7 cellular contexts compared by ENCODE assay signal in the genomic region with DNA sequence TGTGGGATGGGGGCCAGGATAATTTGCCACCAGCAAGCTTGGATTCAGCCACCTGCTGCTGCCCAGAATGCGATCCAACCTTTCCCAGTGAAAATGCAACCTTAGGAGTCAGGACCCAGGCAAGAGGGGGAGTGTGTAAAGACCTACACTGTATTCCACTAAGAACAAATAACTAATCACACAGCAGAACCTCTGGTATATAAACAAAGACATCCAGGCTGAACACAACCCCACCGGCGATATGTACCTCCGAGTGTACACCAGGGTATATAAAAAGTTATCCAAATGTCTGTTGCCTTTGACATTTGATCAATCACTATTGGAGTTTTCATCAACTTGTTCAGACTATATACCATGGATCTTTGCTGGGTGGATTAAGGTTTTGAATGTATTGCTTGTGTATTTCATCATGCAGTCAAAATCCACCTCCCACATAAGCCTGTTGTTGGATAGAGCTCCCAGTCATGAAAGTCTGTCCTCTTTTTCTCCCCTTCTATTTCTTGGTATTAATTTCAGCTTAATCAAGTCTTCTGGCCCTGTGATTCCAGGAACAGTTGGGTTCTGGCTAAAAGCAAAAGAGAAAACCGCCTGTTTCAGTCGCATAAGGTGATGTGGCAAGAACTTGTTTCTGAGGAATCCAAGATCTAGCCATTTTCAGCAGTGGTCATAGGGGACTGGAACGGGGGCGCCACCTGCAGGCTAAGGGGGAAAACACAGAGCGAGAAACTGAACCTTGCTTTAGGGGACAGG.
A peak's percentile ranks its signal among the peaks of the same experiment; 100 is the strongest.
DNase-seq lines count a peak whose midpoint lies in the region; ATAC-seq, FAIRE-seq and TF ChIP-seq lines count a peak whose summit lies in the region.

No MANE protein-coding gene starts in this region.

- H2BK12ac ChIP-seq in H1 (ENCODE audit: low read depth, low read length) = peak overlapping the region; percentile 86; the same call in 1 of the 2 replicates

- H3K27me3 ChIP-seq in H1 (replicated peaks in 1 of 4; ENCODE audit: control insufficient read depth in 3 of 4, extremely low read depth in 1 of 4, insufficient read depth in 3 of 4, low read length in 3 of 4) = no peaks in the 10 kb centered on the region

- no peak overlapping the region; the same call in 1 of the 2 replicates for H3K18ac ChIP-seq in H1 (ENCODE audit: extremely low read depth, low read length)

- no peak overlapping the region for H3K56ac ChIP-seq in H1 (replicated peaks; ENCODE audit: insufficient read length, low read depth, low read length)

- peak; percentile 94 to 95 for TF ChIP-seq RAD21 in H1 (IDR thresholded peaks at IDR 0.05 in 1 of 2, conservative IDR thresholded peaks at IDR 0.05 in 1 of 2; ENCODE audit: low read depth in 2 of 2, low read length in 2 of 2)

- peak; percentile 86 for ATAC-seq in HG03565 (IDR thresholded peaks at IDR 0.05; ENCODE audit: unreplicated experiment)

- no peak overlapping the region for H2BK5ac ChIP-seq in H1 (ENCODE audit: low read depth, low read length)

- in situ Hi-C loops in GM13977 (cut with MboI; ENCODE audit: low pct_unique_long_range_greater_than_20kb, low sequenced_read_pairs, unreplicated experiment) = loop anchor here (25.0 kb wide), 1 partner anchor 448 kb away; no protein-coding TSS in a partner anchor

- H3K36me3 ChIP-seq in H1 (ENCODE audit: control insufficient read depth in 2 of 4, insufficient read depth in 4 of 4, low read length in 3 of 4) = no peaks in the 10 kb centered on the region

- H3K4me1 ChIP-seq in H1 (replicated peaks in 1 of 4; ENCODE audit: control insufficient read depth in 3 of 4, insufficient read depth in 4 of 4, low read length in 3 of 4) = peaks cover 2 to 18% (median 6%) of the 10 kb centered on the region in 4 experiments; a peak in 4 of 7 replicates

- no peak overlapping the region for H3K4ac ChIP-seq in H1 (replicated peaks; ENCODE audit: insufficient read length, low read depth, low read length)

- no peaks in the 10 kb centered on the region for H3K79me1 ChIP-seq in H1 (ENCODE audit: low read depth, low read length)

- no peak overlapping the region for H3K14ac ChIP-seq in H1 (ENCODE audit: insufficient read length)

- no peak overlapping the region for H3K9ac ChIP-seq in H1 (replicated peaks in 1 of 4; ENCODE audit: extremely low read depth in 1 of 4, low read depth in 3 of 4, low read length in 3 of 4)

- no peak overlapping the region for H3K23ac ChIP-seq in H1 (ENCODE audit: insufficient read length)

- no peak for TF ChIP-seq EP300 in H1 (IDR thresholded peaks at IDR 0.05; ENCODE audit: borderline replicate concordance in 1 of 2, low read depth in 2 of 2, low read length in 2 of 2)

- H4K20me1 ChIP-seq in H1 (replicated peaks in 1 of 2; ENCODE audit: control insufficient read depth in 1 of 2, insufficient read depth in 2 of 2, low read length in 2 of 2) = no peaks in the 10 kb centered on the region

- CTCF ChIA-PET in H1 (lab: Charles Lee; ENCODE audit: partially characterized antibody) = interaction anchor here (0.6 to 5.3 kb wide), 43 partner anchors 9 to 881 kb away, joined by 3 to 62 read pairs (median 4); no protein-coding TSS in a partner anchor

- H4K8ac ChIP-seq in H1 (ENCODE audit: extremely low read depth, insufficient read depth, low read length) = no peak overlapping the region

- peak overlapping the region; percentile 87; the same call in 1 of the 2 replicates for H2AK5ac ChIP-seq in H1 (ENCODE audit: low read depth, low read length)

- WGBS in H1 (ENCODE audit: extremely low coverage in 1 of 2, insufficient coverage in 1 of 2, insufficient read length in 1 of 2, insufficient replicate concordance in 2 of 2, low coverage in 1 of 2, low lambda C conversion rate in 2 of 2, missing lambda C conversion rate in 1 of 2), 2 experiments = 50% methylated on average over 9 of the region's 9 CpGs; no CpG with 5 or more reads in 1 of the 2 experiments

- no peak overlapping the region; the same call in 1 of the 2 replicates for H2BK20ac ChIP-seq in H1 (ENCODE audit: low read length)

- no peak overlapping the region for H2BK15ac ChIP-seq in H1 (ENCODE audit: low read length)

- no peak overlapping the region for H3K27ac ChIP-seq in H1 (ENCODE audit: low read depth, low read length)

- H3K23me2 ChIP-seq in H1 (ENCODE audit: low read depth, low read length) = no peaks in the 10 kb centered on the region

- TF ChIP-seq CTCF in GM13977 (IDR thresholded peaks at IDR 0.05; ENCODE audit: extremely low read depth, insufficient read depth, missing control alignments) = peak; percentile 92
- peak; percentile 84 to 94 (median 87) for TF ChIP-seq CTCF in H1 (IDR thresholded peaks at IDR 0.05; ENCODE audit: control extremely low read depth in 1 of 3, insufficient read depth in 1 of 3, low read depth in 1 of 3, low read length in 3 of 3)

- no peak overlapping the region for H4K5ac ChIP-seq in H1 (ENCODE audit: insufficient read length, low read depth, low read length)

- H4K91ac ChIP-seq in H1 (replicated peaks; ENCODE audit: insufficient read length, low read length) = no peak overlapping the region

- H3K4me3 ChIP-seq in H1 (ENCODE audit: extremely low read depth in 1 of 4, insufficient read depth in 2 of 4, low read depth in 3 of 4, low read length in 4 of 4) = no peak overlapping the region

- no peak for TF ChIP-seq POLR2A in H1 (IDR thresholded peaks at IDR 0.05; ENCODE audit: control extremely low read depth in 1 of 2, low read depth in 2 of 2, low read length in 2 of 2)

- H2BK120ac ChIP-seq in H1 (replicated peaks; ENCODE audit: low read depth, low read length) = no peak overlapping the region

- FAIRE-seq in H1 (lab: Jason Lieb, UNC) = peak; percentile 90

- POLR2A ChIA-PET in H1 (lab: Charles Lee; ENCODE audit: partially characterized antibody) = interaction anchor here (0.6 kb wide), 1 partner anchor 25 kb away, joined by 3 read pairs; no protein-coding TSS in a partner anchor

- no peak overlapping the region for H3K4me2 ChIP-seq in H1 (ENCODE audit: insufficient read depth in 1 of 2, low read depth in 2 of 2, low read length in 2 of 2)

- H3K9me3 ChIP-seq in H1 (ENCODE audit: insufficient read depth in 2 of 2, low read depth in 1 of 2, low read length in 1 of 2) = no peaks in the 10 kb centered on the region

- 0 out of 2 replicates have a peak overlapping the region, but pooled peaks have one; percentile 63 for H2AFZ ChIP-seq in H1 (ENCODE audit: low read length)

- no peaks in the 10 kb centered on the region for H3K79me2 ChIP-seq in H1 (ENCODE audit: control insufficient read depth in 1 of 2, insufficient read depth in 2 of 2, low read length in 2 of 2)

- peak; percentile 73 for DNase-seq in GM13977 (ENCODE audit: low spot score)
- DNase-seq in NOMO-1 treated with DMSO at 0.1 percent for 48 hours (lab: John Stamatoyannopoulos, UW; ENCODE audit: unreplicated experiment) = peak; percentile 79
- DNase-seq in activated CD8-positive, alpha-beta memory T cell treated with anti-CD3 and anti-CD28 coated beads for 4 hours (ENCODE audit: low read depth in 2 of 2) = peak; percentile 38 to 51
- peak; percentile 43 to 90 for DNase-seq in H1 (ENCODE audit: low read depth in 1 of 2, low spot score in 2 of 2)
- DNase-seq in middle frontal gyrus (ENCODE audit: extremely low spot score, low spot score) = peak; percentile 68
- DNase-seq in stimulated activated CD8-positive, alpha-beta memory T cell treated with anti-CD3 and anti-CD28 coated beads, Interleukin-2, amount 100 ng/mL, for 48 hours (ENCODE audit: low read depth in 2 of 2) = peak; percentile 65 to 75

TF ChIP-seq in H1, 55 proteins besides CTCF, POLR2A, EP300 and RAD21 (continues in another document):
- no peak for TF ChIP-seq CTBP2 (IDR thresholded peaks at IDR 0.05; ENCODE audit: borderline replicate concordance, insufficient read depth, insufficient read length, low read length)
- TF ChIP-seq, protein P1, sequence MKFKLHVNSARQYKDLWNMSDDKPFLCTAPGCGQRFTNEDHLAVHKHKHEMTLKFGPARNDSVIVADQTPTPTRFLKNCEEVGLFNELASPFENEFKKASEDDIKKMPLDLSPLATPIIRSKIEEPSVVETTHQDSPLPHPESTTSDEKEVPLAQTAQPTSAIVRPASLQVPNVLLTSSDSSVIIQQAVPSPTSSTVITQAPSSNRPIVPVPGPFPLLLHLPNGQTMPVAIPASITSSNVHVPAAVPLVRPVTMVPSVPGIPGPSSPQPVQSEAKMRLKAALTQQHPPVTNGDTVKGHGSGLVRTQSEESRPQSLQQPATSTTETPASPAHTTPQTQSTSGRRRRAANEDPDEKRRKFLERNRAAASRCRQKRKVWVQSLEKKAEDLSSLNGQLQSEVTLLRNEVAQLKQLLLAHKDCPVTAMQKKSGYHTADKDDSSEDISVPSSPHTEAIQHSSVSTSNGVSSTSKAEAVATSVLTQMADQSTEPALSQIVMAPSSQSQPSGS (IDR thresholded peaks at IDR 0.05; ENCODE audit: low read length) = peak; percentile 66; the same call in 1 of the 2 replicates
- peak; percentile 15 for TF ChIP-seq NANOG (IDR thresholded peaks at IDR 0.05; ENCODE audit: insufficient read depth, low read depth, low read length, poor library complexity, severe bottlenecking)
- no peak for TF ChIP-seq HDAC2 (IDR thresholded peaks at IDR 0.05; ENCODE audit: borderline replicate concordance in 1 of 2, low read depth in 2 of 2, low read length in 2 of 2)
- no peak for TF ChIP-seq SP1 (IDR thresholded peaks at IDR 0.05; ENCODE audit: low read depth, low read length)
- TF ChIP-seq SIN3A (conservative IDR thresholded peaks at IDR 0.05 in 1 of 2, IDR thresholded peaks at IDR 0.05 in 1 of 2; ENCODE audit: low read depth in 1 of 2, low read length in 2 of 2) = no peak
- TF ChIP-seq ATF3 (IDR thresholded peaks at IDR 0.05; ENCODE audit: insufficient read depth, low read depth, low read length) = no peak
- no peak for TF ChIP-seq GABPA (IDR thresholded peaks at IDR 0.05; ENCODE audit: borderline replicate concordance, insufficient read depth, low read length)
